Comparison of ENCODE assay signal across 1 cellular context in genomic region chr19:38670921-38671398, GRCh38.
TF ChIP-seq lines count a peak whose summit lies in the region.

No MANE protein-coding gene starts in this region.

TF ChIP-seq in HepG2, 621 proteins besides CTCF, POLR2A, EP300 and RAD21 (continued from another document and continues in another):
- TF ChIP-seq DDIT3 (CRISPR knock-in tag; IDR thresholded peaks at IDR 0.05) (no peak), NCOA5 (CRISPR knock-in tag; IDR thresholded peaks at IDR 0.05) (no peak), PRPF4 (IDR thresholded peaks at IDR 0.05; ENCODE audit: low read depth, low read length, poor library complexity, severe bottlenecking) (no peak), MXI1 (IDR thresholded peaks at IDR 0.05; ENCODE audit: borderline replicate concordance, low read depth, low read length) (no peak), POLR2G (IDR thresholded peaks at IDR 0.05; ENCODE audit: low read depth, low read length) (no peak), ARNTL (CRISPR knock-in tag; IDR thresholded peaks at IDR 0.05) (no peak), FOXP4 (CRISPR knock-in tag; IDR thresholded peaks at IDR 0.05) (no peak), PAF1 (CRISPR knock-in tag; IDR thresholded peaks at IDR 0.05) (no peak), MAFF (IDR thresholded peaks at IDR 0.05; ENCODE audit: low read depth, low read length) (no peak), CHCHD3 (CRISPR knock-in tag; IDR thresholded peaks at IDR 0.05) (no peak), KMT2B (CRISPR knock-in tag; IDR thresholded peaks at IDR 0.05) (no peak), ZNF12 (CRISPR knock-in tag; IDR thresholded peaks at IDR 0.05) (no peak), ZNF780A (CRISPR knock-in tag; IDR thresholded peaks at IDR 0.05) (no peak), ZNF704 (CRISPR knock-in tag; IDR thresholded peaks at IDR 0.05; ENCODE audit: borderline replicate concordance) (no peak), ZNF788 (CRISPR knock-in tag; IDR thresholded peaks at IDR 0.05; ENCODE audit: borderline replicate concordance) (no peak), HNF4A (CRISPR knock-in tag; IDR thresholded peaks at IDR 0.05) (peak; percentile 85), AHDC1 (CRISPR knock-in tag; IDR thresholded peaks at IDR 0.05; ENCODE audit: borderline replicate concordance) (peak; percentile 33; the same call in 1 of the 2 replicates), GPN1 (CRISPR knock-in tag; IDR thresholded peaks at IDR 0.05; ENCODE audit: borderline replicate concordance) (no peak), KLF12 (CRISPR knock-in tag; IDR thresholded peaks at IDR 0.05; ENCODE audit: borderline replicate concordance) (no peak), NR2F6 (IDR thresholded peaks at IDR 0.05) (peak; percentile 58; the same call in 1 of the 2 replicates), NR2F6 (CRISPR knock-in tag; IDR thresholded peaks at IDR 0.05) (peak; percentile 40; the same call in 1 of the 2 replicates), ZFY (CRISPR knock-in tag; IDR thresholded peaks at IDR 0.05) (no peak), ZNF737 (CRISPR knock-in tag; IDR thresholded peaks at IDR 0.05; ENCODE audit: borderline replicate concordance) (no peak), ZNF143 (CRISPR knock-in tag; IDR thresholded peaks at IDR 0.05) (no peak), NCOR1 (IDR thresholded peaks at IDR 0.05; ENCODE audit: borderline replicate concordance, low read length) (0 out of 2 replicates have a peak, but pooled peaks have one; percentile 23), ZNF260 (CRISPR knock-in tag; IDR thresholded peaks at IDR 0.05; ENCODE audit: borderline replicate concordance, low read depth) (no peak), ZNF597 (CRISPR knock-in tag; IDR thresholded peaks at IDR 0.05) (no peak), NCOA1 (CRISPR knock-in tag; IDR thresholded peaks at IDR 0.05) (no peak), SNAPC4 (CRISPR knock-in tag; IDR thresholded peaks at IDR 0.05) (no peak), ZNF883 (CRISPR knock-in tag; IDR thresholded peaks at IDR 0.05; ENCODE audit: not compliant biosample characterization) (no peak), SNRNP70 (IDR thresholded peaks at IDR 0.05; ENCODE audit: low read depth, low read length) (no peak), RBM39 (IDR thresholded peaks at IDR 0.05; ENCODE audit: low read depth, low read length, poor library complexity, severe bottlenecking) (no peak), NFYB (CRISPR knock-in tag; IDR thresholded peaks at IDR 0.05) (no peak), ZNF646 (CRISPR knock-in tag; IDR thresholded peaks at IDR 0.05) (no peak), TBX3 (IDR thresholded peaks at IDR 0.05; ENCODE audit: borderline replicate concordance) (no peak), ZNF10 (CRISPR knock-in tag; IDR thresholded peaks at IDR 0.05; ENCODE audit: borderline replicate concordance, low read depth) (no peak), ZNF441 (CRISPR knock-in tag; IDR thresholded peaks at IDR 0.05; ENCODE audit: borderline replicate concordance) (no peak), CENPT (CRISPR knock-in tag; IDR thresholded peaks at IDR 0.05; ENCODE audit: low read depth) (no peak), LBX2 (CRISPR knock-in tag; IDR thresholded peaks at IDR 0.05; ENCODE audit: borderline replicate concordance) (no peak), THAP11 (CRISPR knock-in tag; IDR thresholded peaks at IDR 0.05) (peak; percentile 29; the same call in 1 of the 2 replicates), ARHGAP35 (CRISPR knock-in tag; IDR thresholded peaks at IDR 0.05; ENCODE audit: borderline replicate concordance) (no peak), TRIM24 (CRISPR knock-in tag; IDR thresholded peaks at IDR 0.05) (no peak)
